1 cellular context compared by ENCODE assay signal in genomic region chr17:72580321-72581127, GRCh38.
TF ChIP-seq lines count a peak whose summit lies in the region.

No MANE protein-coding gene starts in this region.

TF ChIP-seq in GM12878, 131 proteins besides CTCF, POLR2A, EP300 and RAD21 (continued from another document):
- no peak for TF ChIP-seq ZBTB11 (CRISPR knock-in tag; IDR thresholded peaks at IDR 0.05)
- TF ChIP-seq POLR2AphosphoS2 (IDR thresholded peaks at IDR 0.05; ENCODE audit: low read depth, low read length), result no peak
- TF ChIP-seq JUND (IDR thresholded peaks at IDR 0.05; ENCODE audit: low read depth, low read length), result no peak
- TF ChIP-seq NBN (IDR thresholded peaks at IDR 0.05), result no peak
